In the genomic region with DNA sequence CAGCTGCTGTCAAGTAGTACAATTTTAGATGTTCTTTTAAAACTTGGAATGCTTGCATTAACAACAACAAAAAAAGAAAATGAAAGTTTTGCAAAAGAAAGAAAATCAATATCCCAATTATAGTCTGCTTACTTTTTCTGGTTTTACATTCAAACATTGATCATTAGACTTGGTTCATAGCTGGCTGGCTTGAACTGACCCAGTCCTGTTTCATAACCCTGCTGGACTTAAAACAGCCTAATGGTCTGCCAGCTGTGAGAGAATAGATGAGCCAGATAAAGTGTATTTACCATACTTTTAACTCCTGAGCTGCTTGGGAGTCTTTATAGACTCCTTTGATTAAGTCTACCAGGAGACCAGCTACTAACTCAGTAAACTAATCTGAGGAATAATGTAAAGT, we compare ENCODE assay signal across 1 cellular context.
TF ChIP-seq lines count a peak whose summit lies in the region.

No MANE protein-coding gene starts in this region.

TF ChIP-seq in HepG2, 621 proteins besides CTCF, POLR2A, EP300 and RAD21 (continued from another document):
- no peak for TF ChIP-seq ZNF724P (CRISPR knock-in tag; IDR thresholded peaks at IDR 0.05; ENCODE audit: borderline replicate concordance)
- no peak for TF ChIP-seq NCOA1 (CRISPR knock-in tag; IDR thresholded peaks at IDR 0.05)
- no peak for TF ChIP-seq MTF1 (CRISPR knock-in tag; IDR thresholded peaks at IDR 0.05)
- TF ChIP-seq HNRNPH1 (optimal IDR thresholded peaks at IDR 0.05; ENCODE audit: low read depth, low read length): no peak
- TF ChIP-seq ZNF274 (CRISPR knock-in tag; IDR thresholded peaks at IDR 0.05): no peak
- TF ChIP-seq SALL1 (CRISPR knock-in tag; IDR thresholded peaks at IDR 0.05): peak; percentile 17; the same call in 1 of the 2 replicates
- no peak for TF ChIP-seq ZNF782 (CRISPR knock-in tag; IDR thresholded peaks at IDR 0.05; ENCODE audit: borderline replicate concordance)
- TF ChIP-seq U2AF2 (IDR thresholded peaks at IDR 0.05; ENCODE audit: low read depth, low read length): no peak
- TF ChIP-seq BCL6 (CRISPR knock-in tag; IDR thresholded peaks at IDR 0.05): peak; percentile 42; the same call in 1 of the 2 replicates
- TF ChIP-seq, protein P1, sequence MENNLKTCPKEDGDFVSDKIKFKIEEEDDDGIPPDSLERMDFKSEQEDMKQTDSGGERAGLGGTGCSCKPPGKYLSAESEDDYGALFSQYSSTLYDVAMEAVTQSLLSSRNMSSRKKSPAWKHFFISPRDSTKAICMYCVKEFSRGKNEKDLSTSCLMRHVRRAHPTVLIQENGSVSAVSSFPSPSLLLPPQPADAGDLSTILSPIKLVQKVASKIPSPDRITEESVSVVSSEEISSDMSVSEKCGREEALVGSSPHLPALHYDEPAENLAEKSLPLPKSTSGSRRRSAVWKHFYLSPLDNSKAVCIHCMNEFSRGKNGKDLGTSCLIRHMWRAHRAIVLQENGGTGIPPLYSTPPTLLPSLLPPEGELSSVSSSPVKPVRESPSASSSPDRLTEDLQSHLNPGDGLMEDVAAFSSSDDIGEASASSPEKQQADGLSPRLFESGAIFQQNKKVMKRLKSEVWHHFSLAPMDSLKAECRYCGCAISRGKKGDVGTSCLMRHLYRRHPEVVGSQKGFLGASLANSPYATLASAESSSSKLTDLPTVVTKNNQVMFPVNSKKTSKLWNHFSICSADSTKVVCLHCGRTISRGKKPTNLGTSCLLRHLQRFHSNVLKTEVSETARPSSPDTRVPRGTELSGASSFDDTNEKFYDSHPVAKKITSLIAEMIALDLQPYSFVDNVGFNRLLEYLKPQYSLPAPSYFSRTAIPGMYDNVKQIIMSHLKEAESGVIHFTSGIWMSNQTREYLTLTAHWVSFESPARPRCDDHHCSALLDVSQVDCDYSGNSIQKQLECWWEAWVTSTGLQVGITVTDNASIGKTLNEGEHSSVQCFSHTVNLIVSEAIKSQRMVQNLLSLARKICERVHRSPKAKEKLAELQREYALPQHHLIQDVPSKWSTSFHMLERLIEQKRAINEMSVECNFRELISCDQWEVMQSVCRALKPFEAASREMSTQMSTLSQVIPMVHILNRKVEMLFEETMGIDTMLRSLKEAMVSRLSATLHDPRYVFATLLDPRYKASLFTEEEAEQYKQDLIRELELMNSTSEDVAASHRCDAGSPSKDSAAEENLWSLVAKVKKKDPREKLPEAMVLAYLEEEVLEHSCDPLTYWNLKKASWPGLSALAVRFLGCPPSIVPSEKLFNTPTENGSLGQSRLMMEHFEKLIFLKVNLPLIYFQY (CRISPR knock-in tag; IDR thresholded peaks at IDR 0.05; ENCODE audit: borderline replicate concordance): peak; percentile 56; the same call in 1 of the 2 replicates
- 0 out of 2 replicates have a peak, but pooled peaks have one; percentile 19 for TF ChIP-seq FOXA3 (CRISPR knock-in tag; IDR thresholded peaks at IDR 0.05)
- no peak for TF ChIP-seq ZEB1 (IDR thresholded peaks at IDR 0.05; ENCODE audit: insufficient replicate concordance, low read depth)
- TF ChIP-seq SAP130 (CRISPR knock-in tag; IDR thresholded peaks at IDR 0.05; ENCODE audit: low read depth): peak; percentile 49
- TF ChIP-seq ONECUT2 (CRISPR knock-in tag; IDR thresholded peaks at IDR 0.05): peak; percentile 56; the same call in 1 of the 2 replicates
- no peak for TF ChIP-seq CREM (IDR thresholded peaks at IDR 0.05)
- TF ChIP-seq CREM (CRISPR knock-in tag; IDR thresholded peaks at IDR 0.05): no peak
- TF ChIP-seq SOX13 (IDR thresholded peaks at IDR 0.05): no peak
- peak in 1 of 2 experiments; percentile 16; a peak in 1 of 4 replicates for TF ChIP-seq SOX13 (CRISPR knock-in tag; conservative IDR thresholded peaks at IDR 0.05 in 1 of 2, IDR thresholded peaks at IDR 0.05 in 1 of 2)
- 0 out of 2 replicates have a peak, but pooled peaks have one; percentile 47 for TF ChIP-seq MIXL1 (CRISPR knock-in tag; IDR thresholded peaks at IDR 0.05)
